ENCODE assay signal across 8 cellular contexts in the genomic region with DNA sequence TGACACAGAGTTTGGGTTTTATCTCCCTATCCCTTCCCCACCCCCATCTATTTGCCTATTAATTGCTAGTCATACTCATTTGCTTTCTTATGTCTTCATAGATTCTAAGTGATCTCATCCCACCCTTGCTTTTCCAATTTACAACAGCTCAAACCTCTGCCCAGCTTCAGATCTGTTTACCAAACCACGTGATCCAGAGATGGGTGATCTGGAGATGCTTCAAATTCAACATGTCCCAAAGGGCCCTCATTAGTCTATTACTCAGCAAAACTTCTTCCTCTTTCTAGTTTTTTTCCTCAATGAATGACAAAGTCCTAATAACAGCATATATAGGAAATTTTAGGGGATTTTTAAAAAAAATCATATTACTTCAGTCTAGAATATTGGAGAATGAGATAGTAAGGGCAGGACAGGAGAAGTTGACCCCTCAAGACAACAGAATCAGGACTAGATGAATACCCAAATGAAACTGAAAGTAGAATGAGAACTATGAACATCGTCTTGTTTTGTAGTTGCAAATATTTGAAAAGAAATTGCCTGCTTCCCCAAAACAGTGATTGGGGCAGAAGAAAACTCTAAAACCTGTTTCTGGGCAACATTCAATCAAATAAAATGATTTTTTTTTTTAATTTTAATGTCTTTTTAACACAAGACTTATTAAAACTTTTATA.
DNase-seq lines count a peak whose midpoint lies in the region; ATAC-seq, FAIRE-seq and TF ChIP-seq lines count a peak whose summit lies in the region.

No MANE protein-coding gene starts in this region.

- 52 to 55% methylated on average over 2 of the region's 2 CpGs for WGBS in testis, 2 donors
- 53 to 63% (median 58%) methylated on average over 2 of the region's 2 CpGs for WGBS in heart left ventricle, 4 donors

- H3K9ac ChIP-seq in BLaER1 (no peak overlapping the region), KMS-11 (no peak overlapping the region; the same call in 1 of the 2 replicates), endocrine pancreas (ENCODE audit: control insufficient read depth, insufficient read depth, low read length) (no peak overlapping the region)

- H3K27me3 ChIP-seq in BLaER1, result no peaks in the 10 kb centered on the region
- no peaks in the 10 kb centered on the region for H3K27me3 ChIP-seq in KMS-11 (ENCODE audit: insufficient read depth, low read depth)
- no peaks in the 10 kb centered on the region for H3K27me3 ChIP-seq in endocrine pancreas (ENCODE audit: control insufficient read depth, insufficient read depth, low read length)
- H3K27me3 ChIP-seq in testis, result no peaks in the 10 kb centered on the region
- no peaks in the 10 kb centered on the region for H3K27me3 ChIP-seq in heart left ventricle

- intact Hi-C loops in testis (cut with DNase I; ENCODE audit: low total_unique reads) (no loop called here), heart left ventricle (cut with DNase I) (no loop called here)

- FAIRE-seq in D721Med (lab: Jason Lieb, UNC), result no peak

- peak overlapping the region; percentile 68 for H3K4me2 ChIP-seq in BLaER1
- H3K4me2 ChIP-seq in KMS-11, result peak overlapping the region; percentile 64

- H2AFZ ChIP-seq in KMS-11 (ENCODE audit: low read depth), result peak overlapping the region; percentile 74

- peaks cover 18% of the 10 kb centered on the region for H3K4me1 ChIP-seq in BLaER1
- peaks cover 9% of the 10 kb centered on the region for H3K4me1 ChIP-seq in KMS-11 (ENCODE audit: low read depth, poor library complexity, severe bottlenecking)
- no peaks in the 10 kb centered on the region for H3K4me1 ChIP-seq in endocrine pancreas (ENCODE audit: control insufficient read depth, insufficient read depth, low read length)
- H3K4me1 ChIP-seq in testis, result no peaks in the 10 kb centered on the region
- no peaks in the 10 kb centered on the region for H3K4me1 ChIP-seq in heart left ventricle

- H3K36me3 ChIP-seq in BLaER1 (no peaks in the 10 kb centered on the region), KMS-11 (ENCODE audit: insufficient read depth) (no peaks in the 10 kb centered on the region), endocrine pancreas (ENCODE audit: control insufficient read depth, insufficient read depth, low read length) (no peaks in the 10 kb centered on the region), testis (ENCODE audit: low read depth, missing control alignments) (no peaks in the 10 kb centered on the region), heart left ventricle (no peaks in the 10 kb centered on the region)

- no peaks in the 10 kb centered on the region for H3K79me2 ChIP-seq in KMS-11 (ENCODE audit: insufficient read depth, low read depth)

- H4K20me1 ChIP-seq in BLaER1 (no peaks in the 10 kb centered on the region), KMS-11 (ENCODE audit: insufficient read depth) (no peaks in the 10 kb centered on the region)

- DNase-seq in testis (no peak), D721Med (ENCODE audit: insufficient read length, low spot score) (no peak), heart left ventricle (no peak), NCI-H1105 treated with DMSO at 0.1 percent for 48 hours (lab: John Stamatoyannopoulos, UW) (no peak)

- H3K4me3 ChIP-seq in BLaER1 (peak overlapping the region; percentile 53; the same call in 1 of the 2 replicates), KMS-11 (IDR thresholded peaks at IDR 0.05; ENCODE audit: insufficient read depth, low read depth, low read length) (no peak overlapping the region), endocrine pancreas (ENCODE audit: control insufficient read depth, insufficient read depth, low read length) (peak overlapping the region; percentile 47), testis (no peak overlapping the region), heart left ventricle (peak overlapping the region in 4 of 12 donors; percentile 2 to 32 (median 25))

- TF ChIP-seq CTCF in KMS-11 (conservative IDR thresholded peaks at IDR 0.05; ENCODE audit: low read depth, low read length), result no peak
- TF ChIP-seq CTCF in testis (IDR thresholded peaks at IDR 0.05), result no peak
- TF ChIP-seq CTCF in D721Med (IDR thresholded peaks at IDR 0.05; ENCODE audit: insufficient read depth, missing control alignments), result no peak
- TF ChIP-seq CTCF in heart left ventricle (IDR thresholded peaks at IDR 0.05), result no peak

- ATAC-seq in GM19351 (IDR thresholded peaks at IDR 0.05; ENCODE audit: unreplicated experiment), result peak; percentile 85
- ATAC-seq in heart left ventricle, result no peak

- no peak for TF ChIP-seq POLR2A in testis (IDR thresholded peaks at IDR 0.05)
- no peak for TF ChIP-seq POLR2A in heart left ventricle (IDR thresholded peaks at IDR 0.05)

- H3K9me3 ChIP-seq in BLaER1 (no peaks in the 10 kb centered on the region), endocrine pancreas (ENCODE audit: control insufficient read depth, low read length) (no peaks in the 10 kb centered on the region), testis (no peaks in the 10 kb centered on the region), heart left ventricle (no peaks in the 10 kb centered on the region)

- H3K27ac ChIP-seq in BLaER1 (peak overlapping the region; percentile 25; the same call in 1 of the 2 replicates), KMS-11 (no peak overlapping the region), testis (no peak overlapping the region), heart left ventricle (no peak overlapping the region)

Comparison
In these comparisons a context has a peak if more than half of its experiments do, and no peak if none do; other contexts are left out.
1. H3K4me3 ChIP-seq: peak in BLaER1 (single experiment) and endocrine pancreas (single experiment); none in KMS-11 (single experiment) and testis (0 of 2).